Comparison of ENCODE assay signal across 24 cellular contexts in genomic region chr6:154768280-154768679, GRCh38.
"Had no signal": no experiment of that assay in that cellular context is flagged by ENCODE, and none has a peak within 500 bp of the region (broad histone marks: within the 10 kb centered on the region; RNA-seq: fewer than 3 reads in every experiment).

No MANE protein-coding gene starts in this region.

- H3K9me3 Mint-ChIP-seq: endodermal cell; immature natural killer cell; stimulated activated memory B cell treated with anti-CD40 and anti-IgM and Interleukin-4, amounts not matched to agents 10 μg/mL and 1 μg/mL and 100 μg/mL, for 72 hours; stimulated activated naive CD8-positive, alpha-beta T cell treated with anti-CD3 and anti-CD28 coated beads, Interleukin-15, Interleukin-2, amounts not matched to agents 100 ng/mL and 50 ng/mL, for 24 hours had no signal

- H3K9me3 ChIP-seq: colonic mucosa, left ventricle myocardium inferior, lower lobe of right lung, neutrophil, psoas muscle, right lobe of liver, tibial artery, upper lobe of right lung had no signal

- FAIRE-seq: endothelial cell of umbilical vein, frontal cortex, kidney had no signal

- H3K27me3 ChIP-seq: colonic mucosa, neutrophil, right lobe of liver, tibial artery, upper lobe of right lung had no signal

- H3K4me3 ChIP-seq: colonic mucosa, left ventricle myocardium inferior, lower lobe of right lung, psoas muscle, right lobe of liver, tibial artery, upper lobe of right lung had no signal

- H3K4me1 ChIP-seq: colonic mucosa had no signal

- H3K27ac Mint-ChIP-seq: endodermal cell; stimulated activated naive CD8-positive, alpha-beta T cell treated with anti-CD3 and anti-CD28 coated beads, Interleukin-15, Interleukin-2, amounts not matched to agents 100 ng/mL and 50 ng/mL, for 24 hours had no signal

- H3K36me3 Mint-ChIP-seq: immature natural killer cell had no signal

- H3K27ac ChIP-seq: colonic mucosa, left ventricle myocardium inferior, lower lobe of right lung, neutrophil, right lobe of liver, tibial artery, upper lobe of right lung had no signal

- DNase-seq: colonic mucosa; dermis blood vessel endothelial cell; endodermal cell; erythroblast; glutamatergic neuron; immature natural killer cell; kidney; left cardiac atrium; left ventricle myocardium inferior; lower lobe of right lung; mesenchymal stem cell; midbrain; psoas muscle; retina; right lobe of liver; stimulated activated CD4-positive, alpha-beta T cell treated with anti-CD3 and anti-CD28 coated beads, Interleukin-4, amount 100 ng/mL, for 1 hour; stimulated activated CD8-positive, alpha-beta memory T cell treated with anti-CD3 and anti-CD28 coated beads, Interleukin-4, amount 100 ng/mL, for 48 hours; tibial artery; upper lobe of right lung had no signal

- H3K4me3 Mint-ChIP-seq: endodermal cell; stimulated activated memory B cell treated with anti-CD40 and anti-IgM and Interleukin-4, amounts not matched to agents 10 μg/mL and 1 μg/mL and 100 μg/mL, for 72 hours; stimulated activated naive CD8-positive, alpha-beta T cell treated with anti-CD3 and anti-CD28 coated beads, Interleukin-15, Interleukin-2, amounts not matched to agents 100 ng/mL and 50 ng/mL, for 24 hours had no signal

- H3K27me3 Mint-ChIP-seq: stimulated activated memory B cell treated with anti-CD40 and anti-IgM and Interleukin-4, amounts not matched to agents 10 μg/mL and 1 μg/mL and 100 μg/mL, for 72 hours; stimulated activated naive CD8-positive, alpha-beta T cell treated with anti-CD3 and anti-CD28 coated beads, Interleukin-15, Interleukin-2, amounts not matched to agents 100 ng/mL and 50 ng/mL, for 24 hours had no signal

- ATAC-seq: left cardiac atrium; right lobe of liver; stimulated activated memory B cell treated with anti-CD40 and anti-IgM and Interleukin-4, amounts not matched to agents 10 μg/mL and 1 μg/mL and 100 μg/mL, for 72 hours; upper lobe of right lung had no signal

- H3K36me3 ChIP-seq: colonic mucosa, left ventricle myocardium inferior, lower lobe of right lung, neutrophil, right lobe of liver, tibial artery, upper lobe of right lung had no signal
